11 cellular contexts compared by ENCODE assay signal in genomic region chr3:26750263-26750662, GRCh38.
"Had no signal": no experiment of that assay in that cellular context is flagged by ENCODE, and none has a peak within 500 bp of the region (broad histone marks: within the 10 kb centered on the region; RNA-seq: fewer than 3 reads in every experiment).

No MANE protein-coding gene starts in this region.

- FAIRE-seq: H1, H54 had no signal

- H3K4me3 ChIP-seq: GM23248, GM23338, HAP-1 had no signal

- H3K9ac ChIP-seq: GM23248 had no signal

- ATAC-seq: GM23338, HCT116 had no signal

- H2AFZ ChIP-seq: GM23248, GM23338 had no signal

- H3K4me2 ChIP-seq: GM23338 had no signal

- H3K4me1 Mint-ChIP-seq: GM23338, H9 had no signal

- H3K36me3 ChIP-seq: HAP-1 had no signal

- H3K27ac Mint-ChIP-seq: GM23338, H9, HFFc6 had no signal

- H3K4me3 Mint-ChIP-seq: GM23338, H9, HFFc6 had no signal

- H3K27ac ChIP-seq: GM23248 had no signal

- H3K4me1 ChIP-seq: HAP-1 had no signal

- H3K9me3 ChIP-seq: HAP-1 had no signal

- DNase-seq: GM23248, GOT3, H7, H9, HCEC 1CT, HFFc6 had no signal
